In genomic region chr18:3224223-3224622, GRCh38 we compare ENCODE assay signal across 18 cellular contexts. TPM values are rescaled to one million over a fixed set of nuclear protein-coding genes. Genes with fewer than 3 reads are reported as not detected.
DNase-seq lines count a peak whose midpoint lies in the region; ATAC-seq, FAIRE-seq and TF ChIP-seq lines count a peak whose summit lies in the region.
"Had no signal": no experiment of that assay in that cellular context is flagged by ENCODE, and none has a peak within 500 bp of the region (broad histone marks: within the 10 kb centered on the region; RNA-seq: fewer than 3 reads in every experiment).

No MANE protein-coding gene starts in this region.

- peaks cover 1% of the 10 kb centered on the region for H3K27me3 Mint-ChIP-seq in activated CD4-positive, alpha-beta T cell treated with anti-CD3 and anti-CD28 coated beads, Interleukin-2, amount 10 ng/mL, durations not matched to agents 24 days and 14 days
- H3K27me3 Mint-ChIP-seq in activated CD4-positive, alpha-beta T cell treated with anti-CD3 and anti-CD28 coated beads, Interleukin-2, amount 10 ng/mL, durations not matched to agents 7 days and 5 days: no peaks in the 10 kb centered on the region

- H3K4me3 ChIP-seq in K562: no peak overlapping the region
- no peak overlapping the region for H3K4me3 ChIP-seq in pancreas
- H3K4me3 ChIP-seq: BLaER1, GM23338 had no signal

- no peak for FAIRE-seq in K562 (lab: Jason Lieb, UNC)
- no peak for FAIRE-seq in pancreas (lab: Jason Lieb, UNC)

- H3K4me1 ChIP-seq in K562 (replicated peaks in 1 of 2; ENCODE audit: control insufficient read depth in 2 of 2, insufficient read depth in 2 of 2, low read length in 2 of 2) (peaks cover 5 to 7% of the 10 kb centered on the region in 2 experiments; a peak in 4 of 5 replicates), pancreas (peaks cover 9 to 30% (median 19%) of the 10 kb centered on the region in 3 donors)

- no peaks in the 10 kb centered on the region for H3K9me1 ChIP-seq in K562 (ENCODE audit: control insufficient read depth, insufficient read depth, low read length)

- TF ChIP-seq CTCF in K562 (IDR thresholded peaks at IDR 0.05 in 2 of 3, conservative IDR thresholded peaks at IDR 0.05 in 1 of 3; ENCODE audit: insufficient read depth in 2 of 3, low read depth in 1 of 3, low read length in 3 of 3) (no peak), pancreas (IDR thresholded peaks at IDR 0.05) (no peak)

- no peak for TF ChIP-seq POLR2A in K562 (conservative IDR thresholded peaks at IDR 0.05)

- BruUV-seq in K562 (replicated peaks; lab: Mats Ljungman, UMichigan): no TSS peak

- in situ Hi-C loops in K562 (cut with MboI): no loop called here
- in situ Hi-C loops in ACHN (cut with HindIII; ENCODE audit: low pct_ligation_motif_present, low pct_unique_long_range_greater_than_20kb, low sequenced_read_pairs): no loop called here

- no peaks in the 10 kb centered on the region for H3K9me3 ChIP-seq in K562 (replicated peaks; ENCODE audit: control insufficient read depth, insufficient read depth, low read depth, low read length)
- H3K9me3 ChIP-seq in pancreas: no peaks in the 10 kb centered on the region
- H3K9me3 ChIP-seq: BLaER1, Caco-2 had no signal

- CTCF ChIA-PET in activated CD4-positive, alpha-beta T cell treated with anti-CD3 and anti-CD28 coated beads, Interleukin-2, amount 10 ng/mL, durations not matched to agents 7 days and 5 days (lab: Charles Lee): interaction anchor here (1.0 to 1.3 kb wide), 2 partner anchors 11 to 13 kb away, joined by 3 read pairs; no protein-coding TSS in a partner anchor
- CTCF ChIA-PET in K562 (lab: Yijun Ruan, JAX; ENCODE audit: low intra/inter-chr PET ratio): no interaction called here

- intact Hi-C loops in activated CD4-positive, alpha-beta T cell treated with anti-CD3 and anti-CD28 coated beads, Interleukin-2, amount 10 ng/mL, durations not matched to agents 24 days and 14 days (cut with micrococcal nuclease): no loop called here
- intact Hi-C loops in K562 (cut with micrococcal nuclease) (no loop called here), left cardiac atrium (cut with DNase I) (loop anchor here in 1 of 2 donors (5.0 kb wide), 1 partner anchor 37 kb away; no protein-coding TSS in a partner anchor), pancreas (cut with DNase I) (no loop called here)

- H2AFZ ChIP-seq in K562 (ENCODE audit: low read depth, low read length): no peak overlapping the region
- H2AFZ ChIP-seq: GM23338 had no signal

- TF ChIP-seq EP300 in K562 (IDR thresholded peaks at IDR 0.05; ENCODE audit: low read length): no peak

- ATAC-seq in K562: no peak
- ATAC-seq in left cardiac atrium: peak; percentile 32 to 35
- ATAC-seq in pancreas: no peak
- no peak for ATAC-seq in esophagus mucosa
- ATAC-seq: GM23338 had no signal

- H4K20me1 ChIP-seq in K562 (replicated peaks; ENCODE audit: control insufficient read depth, insufficient read depth, low read length): no peaks in the 10 kb centered on the region
- H4K20me1 ChIP-seq: BLaER1 had no signal

- no peaks in the 10 kb centered on the region for H3K9me3 Mint-ChIP-seq in activated CD4-positive, alpha-beta T cell treated with anti-CD3 and anti-CD28 coated beads, Interleukin-2, amount 10 ng/mL, durations not matched to agents 24 days and 14 days
- no peaks in the 10 kb centered on the region for H3K9me3 Mint-ChIP-seq in activated CD4-positive, alpha-beta T cell treated with anti-CD3 and anti-CD28 coated beads, Interleukin-2, amount 10 ng/mL, durations not matched to agents 7 days and 5 days
- H3K9me3 Mint-ChIP-seq: CD8-positive, alpha-beta memory T cell; GM23338 had no signal

- DNase-seq in activated CD4-positive, alpha-beta T cell treated with anti-CD3 and anti-CD28 coated beads, Interleukin-2, amount 10 ng/mL, durations not matched to agents 24 days and 14 days: peak; percentile 48
- no peak for DNase-seq in activated CD4-positive, alpha-beta T cell treated with anti-CD3 and anti-CD28 coated beads, Interleukin-2, amount 10 ng/mL, durations not matched to agents 7 days and 5 days
- DNase-seq in K562 (ENCODE audit: extremely low read depth in 1 of 4, low spot score in 3 of 4) (no peak), left cardiac atrium (no peak), pancreas (no peak), SHP77 treated with DMSO at 0.1 percent for 48 hours (lab: John Stamatoyannopoulos, UW) (no peak), ACHN (no peak)
- DNase-seq: AML-193; Caco-2; CD8-positive, alpha-beta memory T cell; DMS53; GF-D8; H7 had no signal

- H3K27me3 ChIP-seq in K562 (ENCODE audit: control insufficient read depth in 2 of 2, insufficient read depth in 2 of 2, low read length in 2 of 2) (no peaks in the 10 kb centered on the region), pancreas (no peaks in the 10 kb centered on the region)
- H3K27me3 ChIP-seq: BLaER1 had no signal

- peaks cover 4% of the 10 kb centered on the region for H3K4me1 Mint-ChIP-seq in activated CD4-positive, alpha-beta T cell treated with anti-CD3 and anti-CD28 coated beads, Interleukin-2, amount 10 ng/mL, durations not matched to agents 24 days and 14 days
- peaks cover 6% of the 10 kb centered on the region for H3K4me1 Mint-ChIP-seq in activated CD4-positive, alpha-beta T cell treated with anti-CD3 and anti-CD28 coated beads, Interleukin-2, amount 10 ng/mL, durations not matched to agents 7 days and 5 days
- H3K4me1 Mint-ChIP-seq: CD8-positive, alpha-beta memory T cell had no signal

- no peak overlapping the region for H3K27ac ChIP-seq in K562 (ENCODE audit: extremely low read depth, low read depth, low read length)
- H3K27ac ChIP-seq in pancreas: peak overlapping the region in 3 of 4 donors; percentile 36 to 62 (median 52)
- H3K27ac ChIP-seq: 22Rv1, BLaER1 had no signal

- TF ChIP-seq RAD21 in K562 (CRISPR knock-in tag; conservative IDR thresholded peaks at IDR 0.05 in 1 of 2, IDR thresholded peaks at IDR 0.05 in 1 of 2): no peak

- H3K36me3 Mint-ChIP-seq in activated CD4-positive, alpha-beta T cell treated with anti-CD3 and anti-CD28 coated beads, Interleukin-2, amount 10 ng/mL, durations not matched to agents 24 days and 14 days (ENCODE audit: low read depth): no peaks in the 10 kb centered on the region
- H3K36me3 Mint-ChIP-seq in activated CD4-positive, alpha-beta T cell treated with anti-CD3 and anti-CD28 coated beads, Interleukin-2, amount 10 ng/mL, durations not matched to agents 7 days and 5 days (ENCODE audit: low read depth): no peaks in the 10 kb centered on the region

- no peaks in the 10 kb centered on the region for H3K79me2 ChIP-seq in K562 (ENCODE audit: control insufficient read depth, insufficient read depth, low read length)

- H3K27ac Mint-ChIP-seq in activated CD4-positive, alpha-beta T cell treated with anti-CD3 and anti-CD28 coated beads, Interleukin-2, amount 10 ng/mL, durations not matched to agents 24 days and 14 days: no peak overlapping the region
- no peak overlapping the region for H3K27ac Mint-ChIP-seq in activated CD4-positive, alpha-beta T cell treated with anti-CD3 and anti-CD28 coated beads, Interleukin-2, amount 10 ng/mL, durations not matched to agents 7 days and 5 days
- H3K27ac Mint-ChIP-seq: CD8-positive, alpha-beta memory T cell; GM23338 had no signal

- 35% methylated on average over 3 of the region's 3 CpGs for WGBS in K562 (ENCODE audit: insufficient coverage, low coverage, missing lambda C conversion rate)
- WGBS in pancreas, 2 donors: 75% methylated on average over 3 of the region's 3 CpGs

- H3K36me3 ChIP-seq in K562 (ENCODE audit: control insufficient read depth, insufficient read depth, low read length) (no peaks in the 10 kb centered on the region), pancreas (no peaks in the 10 kb centered on the region)
- H3K36me3 ChIP-seq: BLaER1 had no signal

- no peak overlapping the region for H3K4me2 ChIP-seq in K562 (ENCODE audit: insufficient read depth, low read length)
- H3K4me2 ChIP-seq: BLaER1, GM23338 had no signal

- H3K9ac ChIP-seq in K562 (ENCODE audit: insufficient read depth in 1 of 2, low read depth in 2 of 2, low read length in 2 of 2): no peak overlapping the region
- H3K9ac ChIP-seq: BLaER1 had no signal

- H3K4me3 Mint-ChIP-seq in activated CD4-positive, alpha-beta T cell treated with anti-CD3 and anti-CD28 coated beads, Interleukin-2, amount 10 ng/mL, durations not matched to agents 24 days and 14 days: no peak overlapping the region
- H3K4me3 Mint-ChIP-seq in activated CD4-positive, alpha-beta T cell treated with anti-CD3 and anti-CD28 coated beads, Interleukin-2, amount 10 ng/mL, durations not matched to agents 7 days and 5 days: no peak overlapping the region
- H3K4me3 Mint-ChIP-seq: CD8-positive, alpha-beta memory T cell; GM23338 had no signal

- POLR2A ChIA-PET in activated CD4-positive, alpha-beta T cell treated with anti-CD3 and anti-CD28 coated beads, Interleukin-2, amount 10 ng/mL, durations not matched to agents 7 days and 5 days (lab: Charles Lee): interaction anchor here (0.6 kb wide), 1 partner anchor 352 kb away, joined by 3 read pairs; no protein-coding TSS in a partner anchor
- POLR2A ChIA-PET in K562 (lab: Yijun Ruan, JAX): interaction anchor here (0.7 to 1.2 kb wide), 3 partner anchors 15 to 306 kb away, joined by 3 read pairs; partner anchors contain the start of gene MYL12A

RNA-seq across cellular contexts. Expression of gene MYOM1, which starts 4.5 kb away (rescaled TPM):
- total RNA-seq in activated CD4-positive, alpha-beta T cell treated with anti-CD3 and anti-CD28 coated beads, Interleukin-2, amount 10 ng/mL, durations not matched to agents 24 days and 14 days: 0.75 and 1.3 TPM in 2 replicates
- 1 to 10 TPM in 1 of 2 experiments, under 1 TPM in 1; 0.71 to 2.1 TPM for total RNA-seq in activated CD4-positive, alpha-beta T cell treated with anti-CD3 and anti-CD28 coated beads, Interleukin-2, amount 10 ng/mL, durations not matched to agents 7 days and 5 days
- total RNA-seq in K562 (2011; cell fraction: chromatin; rRNA removed; ENCODE audit: low replicate concordance): 0.44 and 1.2 TPM in 2 replicates
- total RNA-seq in K562 (2011; cell fraction: nucleolus; rRNA removed): 0.17 and 0.26 TPM in 2 replicates
- 0.15 and 0.29 TPM in 2 replicates for total RNA-seq in K562 (2011; cell fraction: nucleoplasm; rRNA removed)
- total RNA-seq in K562 (2014; rRNA removed) (0.41 and 0.59 TPM in 2 replicates), K562 (2014; rRNA removed; fragmentation: Illumina TruSeq; extraction: Trizol) (0.22 and 0.29 TPM in 2 replicates), K562 (2015; rRNA removed; fragmentation: Illumina TruSeq; extraction: Trizol) (0.47 and 0.64 TPM in 2 replicates), K562 (2021) (0.29 and 0.35 TPM in 2 replicates), left cardiac atrium (100 to 1,000 TPM; 263 to 351 TPM), pancreas (10 to 100 TPM in 4 of 6 donors, 1 to 10 TPM in 2; 4.7 to 16.8 (median 12.1) TPM), esophagus mucosa (0.32 TPM)
- polyA plus RNA-seq in K562 (2011; rRNA removed) (0.06 and 0.16 TPM in 2 replicates), K562 (2014; fragmentation: Illumina TruSeq; extraction: Trizol) (0.25 and 0.71 TPM in 2 replicates), K562 (2014; fragmentation: Nextera tagmentation; extraction: Ambion mirVana) (under 1 TPM; 0.01 to 0.03 TPM), K562 (2014; rRNA removed) (0.32 and 0.62 TPM in 2 replicates), pancreas (10 to 100 TPM; 14.3 to 18.2 TPM)
- polyA plus RNA-seq in K562 (2011; cell fraction: cytosol; rRNA removed): 0.06 and 0.15 TPM in 2 replicates
- 0.26 and 0.32 TPM in 2 replicates for polyA plus RNA-seq in K562 (2011; cell fraction: nucleus; rRNA removed)
- 0.44 and 1.8 TPM in 2 replicates for polyA plus RNA-seq in K562 (2012)
- polyA minus RNA-seq in K562 (2011; rRNA and poly(A)+ RNA removed): 0.25 and 0.30 TPM in 2 replicates
- polyA minus RNA-seq in K562 (2011; cell fraction: cytosol; rRNA and poly(A)+ RNA removed): 0.18 and 0.19 TPM in 2 replicates
- polyA minus RNA-seq in K562 (2011; cell fraction: nucleus; rRNA and poly(A)+ RNA removed): 0.13 and 0.33 TPM in 2 replicates
- total RNA-seq: HT1080 had no signal

RNA-seq across cellular contexts. Expression of gene MYL12A, which starts 23.4 kb away (rescaled TPM):
- total RNA-seq in activated CD4-positive, alpha-beta T cell treated with anti-CD3 and anti-CD28 coated beads, Interleukin-2, amount 10 ng/mL, durations not matched to agents 24 days and 14 days: 337 and 340 TPM in 2 replicates
- 1,000 to 10,000 TPM in 1 of 2 experiments, 100 to 1,000 TPM in 1; 944 to 1,045 TPM for total RNA-seq in activated CD4-positive, alpha-beta T cell treated with anti-CD3 and anti-CD28 coated beads, Interleukin-2, amount 10 ng/mL, durations not matched to agents 7 days and 5 days
- total RNA-seq in K562 (2011; cell fraction: chromatin; rRNA removed; ENCODE audit: low replicate concordance): 123 and 212 TPM in 2 replicates
- 138 and 168 TPM in 2 replicates for total RNA-seq in K562 (2011; cell fraction: nucleolus; rRNA removed)
- total RNA-seq in K562 (2011; cell fraction: nucleoplasm; rRNA removed): 206 and 258 TPM in 2 replicates
- 426 and 468 TPM in 2 replicates for total RNA-seq in K562 (2014; rRNA removed)
- total RNA-seq in K562 (2014; rRNA removed; fragmentation: Illumina TruSeq; extraction: Trizol): 562 and 622 TPM in 2 replicates
- total RNA-seq in K562 (2015; rRNA removed; fragmentation: Illumina TruSeq; extraction: Trizol): 508 and 559 TPM in 2 replicates
- 308 TPM in 2 replicates for total RNA-seq in K562 (2021)
- polyA plus RNA-seq in K562 (2011; rRNA removed): 714 and 790 TPM in 2 replicates
- 163 and 438 TPM in 2 replicates for polyA plus RNA-seq in K562 (2011; cell fraction: cytosol; rRNA removed)
- polyA plus RNA-seq in K562 (2011; cell fraction: nucleus; rRNA removed): 127 and 293 TPM in 2 replicates
- 525 and 687 TPM in 2 replicates for polyA plus RNA-seq in K562 (2012)
- 471 and 510 TPM in 2 replicates for polyA plus RNA-seq in K562 (2014; fragmentation: Illumina TruSeq; extraction: Trizol)
- polyA plus RNA-seq in K562 (2014; fragmentation: Nextera tagmentation; extraction: Ambion mirVana): 1,000 to 10,000 TPM in 1 of 2 experiments, 100 to 1,000 TPM in 1; 837 to 1,031 TPM
- 365 and 466 TPM in 2 replicates for polyA plus RNA-seq in K562 (2014; rRNA removed)
- 571 and 811 TPM in 2 replicates for polyA minus RNA-seq in K562 (2011; rRNA and poly(A)+ RNA removed)
- 177 and 220 TPM in 2 replicates for polyA minus RNA-seq in K562 (2011; cell fraction: cytosol; rRNA and poly(A)+ RNA removed)
- 135 and 263 TPM in 2 replicates for polyA minus RNA-seq in K562 (2011; cell fraction: nucleus; rRNA and poly(A)+ RNA removed)
- total RNA-seq in left cardiac atrium: 100 to 1,000 TPM; 919 to 945 TPM
- total RNA-seq in pancreas: 100 to 1,000 TPM in 5 of 6 donors, 10 to 100 TPM in 1; 89.6 to 203 (median 105) TPM
- 100 to 1,000 TPM; 125 to 157 TPM for polyA plus RNA-seq in pancreas
- 241 TPM for total RNA-seq in esophagus mucosa

RNA-seq across cellular contexts. Expression of gene MYL12B, which starts 37.7 kb away (rescaled TPM):
- total RNA-seq in activated CD4-positive, alpha-beta T cell treated with anti-CD3 and anti-CD28 coated beads, Interleukin-2, amount 10 ng/mL, durations not matched to agents 24 days and 14 days: 239 and 245 TPM in 2 replicates
- total RNA-seq in activated CD4-positive, alpha-beta T cell treated with anti-CD3 and anti-CD28 coated beads, Interleukin-2, amount 10 ng/mL, durations not matched to agents 7 days and 5 days: 100 to 1,000 TPM; 351 to 395 TPM
- 18.4 and 30.7 TPM in 2 replicates for total RNA-seq in K562 (2011; cell fraction: chromatin; rRNA removed; ENCODE audit: low replicate concordance)
- total RNA-seq in K562 (2011; cell fraction: nucleolus; rRNA removed): 35.7 and 36.0 TPM in 2 replicates
- 40.3 and 46.9 TPM in 2 replicates for total RNA-seq in K562 (2011; cell fraction: nucleoplasm; rRNA removed)
- 220 and 238 TPM in 2 replicates for total RNA-seq in K562 (2014; rRNA removed)
- 478 and 512 TPM in 2 replicates for total RNA-seq in K562 (2014; rRNA removed; fragmentation: Illumina TruSeq; extraction: Trizol)
- 357 and 396 TPM in 2 replicates for total RNA-seq in K562 (2015; rRNA removed; fragmentation: Illumina TruSeq; extraction: Trizol)
- total RNA-seq in K562 (2021): 242 and 256 TPM in 2 replicates
- polyA plus RNA-seq in K562 (2011; rRNA removed): 531 and 554 TPM in 2 replicates
- polyA plus RNA-seq in K562 (2011; cell fraction: cytosol; rRNA removed): 196 and 355 TPM in 2 replicates
- polyA plus RNA-seq in K562 (2011; cell fraction: nucleus; rRNA removed): 72.1 and 160 TPM in 2 replicates
- polyA plus RNA-seq in K562 (2012): 338 and 426 TPM in 2 replicates
- 451 and 463 TPM in 2 replicates for polyA plus RNA-seq in K562 (2014; fragmentation: Illumina TruSeq; extraction: Trizol)
- polyA plus RNA-seq in K562 (2014; fragmentation: Nextera tagmentation; extraction: Ambion mirVana): 100 to 1,000 TPM; 913 to 995 TPM
- polyA plus RNA-seq in K562 (2014; rRNA removed): 270 and 274 TPM in 2 replicates
- polyA minus RNA-seq in K562 (2011; rRNA and poly(A)+ RNA removed): 343 and 432 TPM in 2 replicates
- polyA minus RNA-seq in K562 (2011; cell fraction: cytosol; rRNA and poly(A)+ RNA removed): 128 and 163 TPM in 2 replicates
- 25.4 and 59.0 TPM in 2 replicates for polyA minus RNA-seq in K562 (2011; cell fraction: nucleus; rRNA and poly(A)+ RNA removed)
- 100 to 1,000 TPM; 161 to 230 TPM for total RNA-seq in left cardiac atrium
- 100 to 1,000 TPM in 2 of 6 donors, 10 to 100 TPM in 4; 63.0 to 195 (median 82.7) TPM for total RNA-seq in pancreas
- 100 to 1,000 TPM; 198 to 208 TPM for polyA plus RNA-seq in pancreas
- 403 TPM for total RNA-seq in esophagus mucosa

Comparison
In these comparisons a context has a peak if more than half of its experiments do, and no peak if none do; other contexts are left out.
1. ATAC-seq: peak in left cardiac atrium (2 of 2); none in K562 (single experiment), pancreas (0 of 4) and esophagus mucosa (single experiment).
2. RNA of gene MYOM1, which starts 4.5 kb away (total RNA-seq): 263 to 351 TPM in left cardiac atrium; 4.7 to 16.8 TPM in pancreas, 0.71 to 2.1 TPM in activated CD4-positive, alpha-beta T cell treated with anti-CD3 and anti-CD28 coated beads, Interleukin-2, amount 10 ng/mL, durations not matched to agents 7 days and 5 days, 0.75 to 1.3 TPM in activated CD4-positive, alpha-beta T cell treated with anti-CD3 and anti-CD28 coated beads, Interleukin-2, amount 10 ng/mL, durations not matched to agents 24 days and 14 days, 0.15 to 1.2 TPM in K562 and 0.32 TPM in esophagus mucosa (single experiment); every median in the first group is over 10 times any median in the second.